23 cellular contexts compared by ENCODE assay signal in genomic region chr1:236035681-236036101, GRCh38. TPM values are rescaled to one million over a fixed set of nuclear protein-coding genes. Genes with fewer than 3 reads are reported as not detected.
DNase-seq lines count a peak whose midpoint lies in the region; ATAC-seq, FAIRE-seq and TF ChIP-seq lines count a peak whose summit lies in the region.
"Had no signal": no experiment of that assay in that cellular context is flagged by ENCODE, and none has a peak within 500 bp of the region (broad histone marks: within the 10 kb centered on the region; RNA-seq: fewer than 3 reads in every experiment).

No MANE protein-coding gene starts in this region.

- H3K27me3 ChIP-seq in left ventricle myocardium inferior (ENCODE audit: low read depth) (no peaks in the 10 kb centered on the region), gastrocnemius medialis (no peaks in the 10 kb centered on the region)
- H3K27me3 ChIP-seq: cardiac muscle cell, neural progenitor cell had no signal

- H3K27ac ChIP-seq in left ventricle myocardium inferior (replicated peaks) (peak overlapping the region; percentile 34), gastrocnemius medialis (peak overlapping the region; percentile 42 to 57 (median 48)), substantia nigra (ENCODE audit: low read depth, low read length, poor library complexity, severe bottlenecking) (no peak overlapping the region)
- H3K27ac ChIP-seq: cardiac muscle cell, KMS-11, neural progenitor cell had no signal

- no peak for FAIRE-seq in H54 (lab: Jason Lieb, UNC)
- FAIRE-seq: GM12891, urothelium cell line had no signal

- DNase-seq in AG20443 (ENCODE audit: low spot score) (peak; percentile 54), endothelial cell (ENCODE audit: low spot score) (no peak), left ventricle myocardium inferior (no peak), gastrocnemius medialis (peak; percentile 43 to 66), substantia nigra (lab: John Stamatoyannopoulos, UW) (no peak), H54 (ENCODE audit: insufficient read length, low spot score) (no peak), GM10248 (ENCODE audit: extremely low spot score) (no peak)
- DNase-seq: activated CD4-positive, alpha-beta T cell treated with anti-CD3 and anti-CD28 coated beads for 4 hours; activated CD8-positive, alpha-beta memory T cell treated with anti-CD3 and anti-CD28 coated beads, Interleukin-2, amount 10 ng/mL, durations not matched to agents 7 days and 5 days; activated effector memory CD4-positive, alpha-beta T cell treated with Interleukin-2 at 50 U/mL for 16 hours; activated naive CD8-positive, alpha-beta T cell treated with anti-CD3 and anti-CD28 coated beads, Interleukin-2, amount 50 U/mL, for 24 hours; CD4-positive, CD25-positive, alpha-beta regulatory T cell; DMS153; NCI-H187; NCI-H2227 treated with DMSO at 0.1 percent for 48 hours; NCI-H774; stimulated activated CD4-positive, alpha-beta T cell treated with anti-CD3 and anti-CD28 coated beads, Interleukin-12 subunit alpha, Interleukin-12 subunit beta, amount 100 ng/mL, for 4 hours had no signal

- H3K4me1 ChIP-seq in left ventricle myocardium inferior (peaks cover 35% of the 10 kb centered on the region), gastrocnemius medialis (peaks cover 0 to 3% of the 10 kb centered on the region in 2 donors)

- TF ChIP-seq POLR2A in gastrocnemius medialis (IDR thresholded peaks at IDR 0.05) (peak in 1 of 2 donors; percentile 29), H54 (IDR thresholded peaks at IDR 0.05; ENCODE audit: low read depth, low read length) (no peak)

- H3K4me3 ChIP-seq in left ventricle myocardium inferior (no peak overlapping the region), gastrocnemius medialis (no peak overlapping the region)
- H3K4me3 ChIP-seq: cardiac muscle cell, neural progenitor cell had no signal

- in situ Hi-C loops in gastrocnemius medialis (cut with MboI; ENCODE audit: low sequenced_read_pairs in 4 of 4): no loop called here

- TF ChIP-seq CTCF in endothelial cell (IDR thresholded peaks at IDR 0.05; ENCODE audit: unreplicated experiment) (no peak), left ventricle myocardium inferior (IDR thresholded peaks at IDR 0.05; ENCODE audit: borderline replicate concordance) (no peak), gastrocnemius medialis (IDR thresholded peaks at IDR 0.05 in 4 of 5, conservative IDR thresholded peaks at IDR 0.05 in 1 of 5) (no peak), GM10248 (IDR thresholded peaks at IDR 0.05; ENCODE audit: control extremely low read depth, extremely low read depth, low read depth, missing control alignments) (no peak)

- no peaks in the 10 kb centered on the region for H3K4me1 Mint-ChIP-seq in endothelial cell (ENCODE audit: unreplicated experiment)
- H3K4me1 Mint-ChIP-seq in stimulated activated memory B cell treated with anti-CD40 and anti-IgM and Interleukin-4, amounts not matched to agents 10 μg/mL and 1 μg/mL and 100 μg/mL, for 72 hours: no peaks in the 10 kb centered on the region
- H3K4me1 Mint-ChIP-seq: activated CD8-positive, alpha-beta memory T cell treated with anti-CD3 and anti-CD28 coated beads, Interleukin-2, amount 10 ng/mL, durations not matched to agents 7 days and 5 days; activated naive CD8-positive, alpha-beta T cell treated with anti-CD3 and anti-CD28 coated beads, Interleukin-2, amount 50 U/mL, for 24 hours; CD4-positive, CD25-positive, alpha-beta regulatory T cell had no signal

- peaks cover 21% of the 10 kb centered on the region for H3K36me3 Mint-ChIP-seq in endothelial cell (ENCODE audit: low read depth, unreplicated experiment)
- H3K36me3 Mint-ChIP-seq in stimulated activated memory B cell treated with anti-CD40 and anti-IgM and Interleukin-4, amounts not matched to agents 10 μg/mL and 1 μg/mL and 100 μg/mL, for 72 hours: no peaks in the 10 kb centered on the region
- H3K36me3 Mint-ChIP-seq: activated CD8-positive, alpha-beta memory T cell treated with anti-CD3 and anti-CD28 coated beads, Interleukin-2, amount 10 ng/mL, durations not matched to agents 7 days and 5 days; CD4-positive, CD25-positive, alpha-beta regulatory T cell had no signal

- H3K27ac Mint-ChIP-seq in endothelial cell (ENCODE audit: unreplicated experiment): no peak overlapping the region
- no peak overlapping the region for H3K27ac Mint-ChIP-seq in stimulated activated memory B cell treated with anti-CD40 and anti-IgM and Interleukin-4, amounts not matched to agents 10 μg/mL and 1 μg/mL and 100 μg/mL, for 72 hours
- H3K27ac Mint-ChIP-seq: activated CD8-positive, alpha-beta memory T cell treated with anti-CD3 and anti-CD28 coated beads, Interleukin-2, amount 10 ng/mL, durations not matched to agents 7 days and 5 days; activated naive CD8-positive, alpha-beta T cell treated with anti-CD3 and anti-CD28 coated beads, Interleukin-2, amount 50 U/mL, for 24 hours; CD4-positive, CD25-positive, alpha-beta regulatory T cell; neural progenitor cell had no signal

- no peaks in the 10 kb centered on the region for H3K9me3 Mint-ChIP-seq in endothelial cell (ENCODE audit: unreplicated experiment)
- no peaks in the 10 kb centered on the region for H3K9me3 Mint-ChIP-seq in stimulated activated memory B cell treated with anti-CD40 and anti-IgM and Interleukin-4, amounts not matched to agents 10 μg/mL and 1 μg/mL and 100 μg/mL, for 72 hours
- H3K9me3 Mint-ChIP-seq: CD4-positive, CD25-positive, alpha-beta regulatory T cell; neural progenitor cell had no signal

- POLR2A ChIA-PET in GM10248 (lab: Yijun Ruan, JAX): no interaction called here

- intact Hi-C loops in left ventricle myocardium inferior (cut with micrococcal nuclease): loop anchor here (10.0 kb wide), 1 partner anchor 51 kb away; no protein-coding TSS in a partner anchor
- intact Hi-C loops in gastrocnemius medialis (cut with DNase I; ENCODE audit: low total_unique reads): no loop called here

- H3K9me3 ChIP-seq in left ventricle myocardium inferior (replicated peaks) (no peaks in the 10 kb centered on the region), gastrocnemius medialis (no peaks in the 10 kb centered on the region)

- peak; percentile 69 to 81 for ATAC-seq in gastrocnemius medialis
- no peak for ATAC-seq in stimulated activated memory B cell treated with anti-CD40 and anti-IgM and Interleukin-4, amounts not matched to agents 10 μg/mL and 1 μg/mL and 100 μg/mL, for 72 hours
- ATAC-seq: activated CD8-positive, alpha-beta memory T cell treated with anti-CD3 and anti-CD28 coated beads, Interleukin-2, amount 10 ng/mL, durations not matched to agents 7 days and 5 days; activated naive CD8-positive, alpha-beta T cell treated with anti-CD3 and anti-CD28 coated beads, Interleukin-2, amount 50 U/mL, for 24 hours had no signal

- peak overlapping the region; percentile 72 for H3K4me3 Mint-ChIP-seq in endothelial cell (ENCODE audit: unreplicated experiment)
- no peak overlapping the region for H3K4me3 Mint-ChIP-seq in stimulated activated memory B cell treated with anti-CD40 and anti-IgM and Interleukin-4, amounts not matched to agents 10 μg/mL and 1 μg/mL and 100 μg/mL, for 72 hours
- H3K4me3 Mint-ChIP-seq: activated CD8-positive, alpha-beta memory T cell treated with anti-CD3 and anti-CD28 coated beads, Interleukin-2, amount 10 ng/mL, durations not matched to agents 7 days and 5 days; activated naive CD8-positive, alpha-beta T cell treated with anti-CD3 and anti-CD28 coated beads, Interleukin-2, amount 50 U/mL, for 24 hours; CD4-positive, CD25-positive, alpha-beta regulatory T cell; neural progenitor cell had no signal

- CTCF ChIA-PET in GM10248 (lab: Yijun Ruan, JAX): interaction anchor here (1.0 to 1.3 kb wide), 4 partner anchors 28 to 497 kb away, joined by 3 to 6 read pairs (median 3); no protein-coding TSS in a partner anchor

- H3K36me3 ChIP-seq in left ventricle myocardium inferior (peaks cover 76% of the 10 kb centered on the region), gastrocnemius medialis (peaks cover 0 to 2% of the 10 kb centered on the region in 2 donors)
- H3K36me3 ChIP-seq: cardiac muscle cell, neural progenitor cell had no signal

- H3K27me3 Mint-ChIP-seq in endothelial cell (ENCODE audit: unreplicated experiment): no peaks in the 10 kb centered on the region
- H3K27me3 Mint-ChIP-seq in stimulated activated memory B cell treated with anti-CD40 and anti-IgM and Interleukin-4, amounts not matched to agents 10 μg/mL and 1 μg/mL and 100 μg/mL, for 72 hours: no peaks in the 10 kb centered on the region

RNA-seq across cellular contexts. Expression of gene NID1, which starts 29.2 kb away (rescaled TPM):
- total RNA-seq in endothelial cell (ENCODE audit: unreplicated experiment) (186 TPM), left ventricle myocardium inferior (40.4 TPM), gastrocnemius medialis (10 to 100 TPM; 33.7 to 79.0 (median 51.7) TPM)

Comparison
In these comparisons a context has a peak if more than half of its experiments do, and no peak if none do; other contexts are left out.
1. DNase-seq: peak in AG20443 (single experiment) and gastrocnemius medialis (2 of 2); none in endothelial cell (single experiment), left ventricle myocardium inferior (single experiment), substantia nigra (0 of 49), H54 (single experiment) and GM10248 (single experiment).